Comparison of ENCODE assay signal across 17 cellular contexts in genomic region chr13:28528848-28529247, GRCh38. TPM values are rescaled to one million over a fixed set of nuclear protein-coding genes. Genes with fewer than 3 reads are reported as not detected.
DNase-seq lines count a peak whose midpoint lies in the region; FAIRE-seq and TF ChIP-seq lines count a peak whose summit lies in the region.
"Had no signal": no experiment of that assay in that cellular context is flagged by ENCODE, and none has a peak within 500 bp of the region (broad histone marks: within the 10 kb centered on the region; RNA-seq: fewer than 3 reads in every experiment).

No MANE protein-coding gene starts in this region.

- DNase-seq in DMS 273 (lab: John Stamatoyannopoulos, UW; ENCODE audit: unreplicated experiment) (peak; percentile 12), DMS 273 treated with DMSO at 0.1 percent for 48 hours (lab: John Stamatoyannopoulos, UW) (no peak), RCC 7860 (ENCODE audit: low spot score) (peak; percentile 21), foreskin fibroblast (peak; percentile 25 to 60), small intestine (peak; percentile 72), HuH-7.5 (ENCODE audit: low spot score) (no peak), NCI-H2081 treated with DMSO at 0.1 percent for 48 hours (lab: John Stamatoyannopoulos, UW) (no peak), NCI-H2107 treated with DMSO at 0.1 percent for 48 hours (lab: John Stamatoyannopoulos, UW; ENCODE audit: unreplicated experiment) (no peak)
- DNase-seq: activated CD8-positive, alpha-beta memory T cell treated with anti-CD3 and anti-CD28 coated beads, Interleukin-2, amount 50 U/mL, for 48 hours; activated naive CD4-positive, alpha-beta T cell; body of pancreas; CD4-positive, alpha-beta T cell; Karpas-422; NCI-H1694; nucleus accumbens had no signal

- no peaks in the 10 kb centered on the region for H3K9me3 ChIP-seq in small intestine (ENCODE audit: control insufficient read depth, low read depth)
- H3K9me3 ChIP-seq: body of pancreas had no signal

- H3K4me1 ChIP-seq in small intestine (ENCODE audit: control insufficient read depth in 2 of 2, insufficient read depth in 1 of 2, low read depth in 1 of 2, low read length in 1 of 2): no peaks in the 10 kb centered on the region

- TF ChIP-seq CTCF in foreskin fibroblast (IDR thresholded peaks at IDR 0.05; ENCODE audit: low read depth, low read length): no peak

- FAIRE-seq in RCC 7860 (lab: Jason Lieb, UNC): no peak
- no peak for FAIRE-seq in small intestine (lab: Jason Lieb, UNC)
- FAIRE-seq: frontal cortex had no signal

- 56 to 80% (median 70%) methylated on average over 3 of the region's 3 CpGs for WGBS in small intestine, 3 donors

- peaks cover 0 to 8% of the 10 kb centered on the region in 2 donors for H3K27me3 ChIP-seq in small intestine (ENCODE audit: control insufficient read depth in 2 of 2, insufficient read depth in 2 of 2, low read length in 2 of 2)
- H3K27me3 ChIP-seq: body of pancreas had no signal

- no peak overlapping the region for H3K4me3 ChIP-seq in foreskin fibroblast (ENCODE audit: low read depth in 1 of 2, low read length in 2 of 2)
- H3K4me3 ChIP-seq in small intestine (ENCODE audit: low read depth in 1 of 2, low read length in 2 of 2): no peak overlapping the region
- H3K4me3 ChIP-seq: body of pancreas had no signal

- H3K27ac ChIP-seq in small intestine (ENCODE audit: low read depth in 1 of 2, low read length in 1 of 2): no peak overlapping the region
- H3K27ac ChIP-seq: 22Rv1, body of pancreas had no signal

- H3K36me3 ChIP-seq in small intestine (ENCODE audit: control insufficient read depth in 2 of 2, insufficient read depth in 2 of 2, low read length in 2 of 2): no peaks in the 10 kb centered on the region

RNA-seq across cellular contexts. Expression of gene FLT1, which starts 33.9 kb away (rescaled TPM):
- polyA plus RNA-seq in small intestine: 1 to 10 TPM in 1 of 3 donors, under 1 TPM in 2; 0.45 to 8.8 (median 0.81) TPM

Comparison
In these comparisons a context has a peak if more than half of its experiments do, and no peak if none do; other contexts are left out.
1. DNase-seq: peak in DMS 273 (single experiment), RCC 7860 (single experiment), foreskin fibroblast (2 of 2) and small intestine (single experiment); none in DMS 273 treated with DMSO at 0.1 percent for 48 hours (single experiment), HuH-7.5 (single experiment), NCI-H2081 treated with DMSO at 0.1 percent for 48 hours (single experiment) and NCI-H2107 treated with DMSO at 0.1 percent for 48 hours (single experiment).